ENCODE assay signal across 8 cellular contexts in the genomic region with DNA sequence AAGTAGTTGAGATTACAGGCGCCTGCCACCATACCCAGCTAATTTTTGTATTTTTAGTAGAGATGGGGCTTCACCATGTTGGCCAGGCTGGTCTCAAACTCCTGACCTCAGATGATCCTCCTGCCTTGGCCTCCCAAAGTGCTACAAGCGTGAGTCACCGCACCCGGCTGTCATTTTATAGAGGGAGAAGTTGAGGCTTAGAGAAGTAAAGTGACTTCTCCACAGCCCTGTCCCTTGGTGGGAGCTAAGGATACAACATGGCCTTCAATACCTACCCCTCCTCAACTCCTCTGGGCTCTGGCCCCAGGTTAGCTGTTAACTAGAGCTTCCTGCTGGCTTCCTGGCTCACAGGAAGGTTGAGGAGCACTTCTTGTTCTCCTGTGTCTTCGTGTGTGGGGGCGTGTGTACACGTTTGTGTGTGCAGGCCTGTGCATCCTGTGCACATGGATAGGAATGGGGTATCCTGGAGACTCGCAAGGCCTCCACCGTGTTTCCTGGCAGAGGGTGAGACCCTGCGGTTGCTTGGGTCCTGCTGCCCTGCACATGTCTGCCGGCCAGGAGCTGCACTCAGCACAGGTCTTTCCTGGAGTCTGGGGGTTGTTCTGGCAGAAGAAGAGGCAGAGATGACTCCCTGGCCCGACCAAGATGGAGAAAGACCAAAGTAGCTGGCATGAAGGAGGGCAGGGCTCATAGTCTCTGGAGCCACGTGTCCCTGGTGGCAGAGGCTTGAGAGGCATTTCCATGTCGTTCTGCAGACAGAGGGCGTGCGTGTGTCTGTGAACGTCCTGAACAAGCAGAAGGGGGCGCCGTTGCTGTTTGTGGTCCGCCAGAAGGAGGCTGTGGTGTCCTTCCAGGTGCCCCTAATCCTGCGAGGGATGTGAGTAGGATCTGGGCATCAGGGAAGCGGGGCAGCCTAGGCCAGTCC. TPM values are rescaled to one million over a fixed set of nuclear protein-coding genes. Genes with fewer than 3 reads are reported as not detected.
DNase-seq lines count a peak whose midpoint lies in the region; ATAC-seq and TF ChIP-seq lines count a peak whose summit lies in the region.

No MANE protein-coding gene starts in this region.

- peaks cover 4% of the 10 kb centered on the region in 2 donors for H3K4me1 ChIP-seq in breast epithelium

- no peaks in the 10 kb centered on the region for H3K36me3 Mint-ChIP-seq in IgD-negative memory B cell

- TF ChIP-seq POLR2A in breast epithelium (IDR thresholded peaks at IDR 0.05), result no peak

- H3K9me3 Mint-ChIP-seq in IgD-negative memory B cell, result no peaks in the 10 kb centered on the region

- TF ChIP-seq CTCF in breast epithelium (IDR thresholded peaks at IDR 0.05), result peak; percentile 25 to 62 (median 52)

- H3K27me3 Mint-ChIP-seq in IgD-negative memory B cell, result no peaks in the 10 kb centered on the region

- peaks cover 30 to 41% (median 31%) of the 10 kb centered on the region in 3 donors for H3K4me1 Mint-ChIP-seq in IgD-negative memory B cell

- no peak for ATAC-seq in GM18520 (IDR thresholded peaks at IDR 0.05; ENCODE audit: unreplicated experiment)

- H3K9me3 ChIP-seq in breast epithelium, result no peaks in the 10 kb centered on the region

- no peaks in the 10 kb centered on the region for H3K36me3 ChIP-seq in breast epithelium

- H3K27ac ChIP-seq in breast epithelium, result peak overlapping the region in 1 of 2 donors; percentile 48

- peak overlapping the region; percentile 78 to 98 (median 89) for H3K27ac Mint-ChIP-seq in IgD-negative memory B cell

- intact Hi-C loops in breast epithelium (cut with DNase I; ENCODE audit: low total_unique reads), result no loop called here

- H3K4me3 Mint-ChIP-seq in IgD-negative memory B cell, result peak overlapping the region; percentile 96 to 99 (median 98)

- peak overlapping the region in 1 of 3 donors; percentile 88 for H3K4me3 ChIP-seq in breast epithelium

- peak; percentile 55 for DNase-seq in GDM1 (lab: John Stamatoyannopoulos, UW)
- DNase-seq in T-helper 9 cell, result peak; percentile 49
- DNase-seq in breast epithelium (ENCODE audit: low spot score in 2 of 2), result peak; percentile 60 to 66
- DNase-seq in kidney glomerular epithelial cell (lab: John Stamatoyannopoulos, UW), result peak; percentile 19
- peak; percentile 45 to 56 (median 50) for DNase-seq in stimulated activated CD4-positive, alpha-beta T cell treated with anti-CD3 and anti-CD28 coated beads, Interleukin-12 subunit alpha, Interleukin-12 subunit beta, amount 100 ng/mL, for 48 hours (ENCODE audit: low read depth in 2 of 3, low spot score in 1 of 3)
- no peak for DNase-seq in RKO (ENCODE audit: low spot score)

- no peaks in the 10 kb centered on the region for H3K27me3 ChIP-seq in breast epithelium

RNA-seq across cellular contexts. Expression of a gene that starts 2.4 kb away (rescaled TPM):
- 61.0 TPM for polyA plus RNA-seq in IgD-negative memory B cell
- total RNA-seq in breast epithelium, result 10 to 100 TPM; 45.2 to 86.7 (median 49.5) TPM

RNA-seq across cellular contexts. Expression of a gene that starts 18.2 kb away (rescaled TPM):
- 1.6 TPM for polyA plus RNA-seq in IgD-negative memory B cell
- 1,000 to 10,000 TPM in 2 of 3 donors, 100 to 1,000 TPM in 1; 602 to 1,663 (median 1,380) TPM for total RNA-seq in breast epithelium

RNA-seq across cellular contexts. Expression of a gene that starts 36.8 kb away (rescaled TPM):
- 20.6 TPM for polyA plus RNA-seq in IgD-negative memory B cell
- total RNA-seq in breast epithelium, result 10 to 100 TPM; 76.8 to 92.2 (median 86.2) TPM

RNA-seq across cellular contexts. Expression of a gene that starts 51.0 kb away (rescaled TPM):
- 68.1 TPM for polyA plus RNA-seq in IgD-negative memory B cell
- 10 to 100 TPM; 43.2 to 51.5 (median 44.2) TPM for total RNA-seq in breast epithelium

RNA-seq across cellular contexts. Expression of a gene that starts 51.5 kb away (rescaled TPM):
- 12.5 TPM for polyA plus RNA-seq in IgD-negative memory B cell
- 10 to 100 TPM; 12.3 to 13.3 (median 12.5) TPM for total RNA-seq in breast epithelium
